1 cellular context compared by ENCODE assay signal in genomic region chr3:121707531-121708273, GRCh38.
TF ChIP-seq lines count a peak whose summit lies in the region.

No MANE protein-coding gene starts in this region.

TF ChIP-seq in GM12878, 131 proteins besides CTCF, POLR2A, EP300 and RAD21:
- TF ChIP-seq ZBTB40 (IDR thresholded peaks at IDR 0.05; ENCODE audit: borderline replicate concordance) (peak; percentile 64), RBBP5 (conservative IDR thresholded peaks at IDR 0.05) (no peak)
